In genomic region chr6:83844170-83844569, GRCh38 we compare ENCODE assay signal across 23 cellular contexts. TPM values are rescaled to one million over a fixed set of nuclear protein-coding genes. Genes with fewer than 3 reads are reported as not detected.
A peak's percentile ranks its signal among the peaks of the same experiment; 100 is the strongest.
DNase-seq lines count a peak whose midpoint lies in the region; ATAC-seq, FAIRE-seq and TF ChIP-seq lines count a peak whose summit lies in the region.
"Had no signal": no experiment of that assay in that cellular context is flagged by ENCODE, and none has a peak within 500 bp of the region (broad histone marks: within the 10 kb centered on the region; RNA-seq: fewer than 3 reads in every experiment).

No MANE protein-coding gene starts in this region.

- H3K4me1 ChIP-seq in RWPE2 (ENCODE audit: insufficient read depth, poor library complexity, severe bottlenecking) (no peaks in the 10 kb centered on the region), foreskin keratinocyte (no peaks in the 10 kb centered on the region)
- H3K4me1 ChIP-seq: BE2C had no signal

- no peaks in the 10 kb centered on the region for H3K36me3 ChIP-seq in RWPE2 (ENCODE audit: low read depth)
- H3K36me3 ChIP-seq: BE2C had no signal

- TF ChIP-seq CTCF in RWPE2 (IDR thresholded peaks at IDR 0.05; ENCODE audit: poor library complexity, severe bottlenecking), result no peak
- no peak for TF ChIP-seq CTCF in foreskin keratinocyte (conservative IDR thresholded peaks at IDR 0.05)

- ATAC-seq in RWPE2 (ENCODE audit: low read depth) (peak; percentile 61), foreskin keratinocyte (peak; percentile 58), GM18511 (IDR thresholded peaks at IDR 0.05; ENCODE audit: unreplicated experiment) (no peak), GM19351 (IDR thresholded peaks at IDR 0.05; ENCODE audit: unreplicated experiment) (no peak)
- ATAC-seq: GM12878, HCT116 had no signal

- no peak overlapping the region for H3K4me3 ChIP-seq in RWPE2 (ENCODE audit: severe bottlenecking)
- H3K4me3 ChIP-seq: GM12878, GM23248 had no signal

- no peaks in the 10 kb centered on the region for H3K9me3 ChIP-seq in RWPE2 (ENCODE audit: severe bottlenecking)
- H3K9me3 ChIP-seq: BE2C had no signal

- no peaks in the 10 kb centered on the region for H3K27me3 ChIP-seq in RWPE2 (ENCODE audit: insufficient read depth, poor library complexity, severe bottlenecking)
- H3K27me3 ChIP-seq in foreskin keratinocyte, result no peaks in the 10 kb centered on the region
- H3K27me3 ChIP-seq: BE2C had no signal

- no peak for TF ChIP-seq POLR2A in H54 (IDR thresholded peaks at IDR 0.05; ENCODE audit: low read depth, low read length)

- H3K27ac ChIP-seq in RWPE2 (ENCODE audit: poor library complexity, severe bottlenecking) (no peak overlapping the region), foreskin keratinocyte (no peak overlapping the region)
- H3K27ac ChIP-seq: GM23248 had no signal

- peak; percentile 38 for FAIRE-seq in H54 (lab: Jason Lieb, UNC)
- FAIRE-seq: GM12878, GM19239 had no signal

- DNase-seq in H54 (ENCODE audit: insufficient read length, low spot score) (no peak), RWPE2 (ENCODE audit: low spot score) (no peak), foreskin keratinocyte (peak in 1 of 2 donors; percentile 63)
- DNase-seq in activated CD4-positive, alpha-beta T cell treated with anti-CD3 and anti-CD28 coated beads for 48 hours, result no peak
- DNase-seq: BE2C; C1 segment of cervical spinal cord; CD4-positive, CD25-positive, alpha-beta regulatory T cell; CD8-positive, alpha-beta memory T cell; COR-L47; DMS 273 treated with DMSO at 0.1 percent for 48 hours; DMS53; DND-41; EL; GM23248; HFFc6 had no signal

RNA-seq across cellular contexts. Expression of gene RIPPLY2, which starts 9.0 kb away (rescaled TPM):
- total RNA-seq in foreskin keratinocyte, result 0.65 and 1.8 TPM in 2 replicates
- polyA plus RNA-seq in foreskin keratinocyte, result 1.5 and 2.2 TPM in 2 replicates
- total RNA-seq: A172; CD4-positive, CD25-positive, alpha-beta regulatory T cell; CD8-positive, alpha-beta memory T cell; G401; GM23248; H4; HFFc6 had no signal
- polyA plus RNA-seq: CD4-positive, CD25-positive, alpha-beta regulatory T cell; CD8-positive, alpha-beta memory T cell; GM23248 had no signal

RNA-seq across cellular contexts. Expression of gene CYB5R4, which starts 15.3 kb away (rescaled TPM):
- total RNA-seq in foreskin keratinocyte, result 20.1 and 25.7 TPM in 2 replicates
- 7.5 and 13.4 TPM in 2 replicates for polyA plus RNA-seq in foreskin keratinocyte

Comparison
In these comparisons a context has a peak if more than half of its experiments do, and no peak if none do; other contexts are left out.
1. ATAC-seq: peak in RWPE2 (single experiment) and foreskin keratinocyte (single experiment); none in GM18511 (single experiment) and GM19351 (single experiment).